Comparison of ENCODE assay signal across 8 cellular contexts in the genomic region with DNA sequence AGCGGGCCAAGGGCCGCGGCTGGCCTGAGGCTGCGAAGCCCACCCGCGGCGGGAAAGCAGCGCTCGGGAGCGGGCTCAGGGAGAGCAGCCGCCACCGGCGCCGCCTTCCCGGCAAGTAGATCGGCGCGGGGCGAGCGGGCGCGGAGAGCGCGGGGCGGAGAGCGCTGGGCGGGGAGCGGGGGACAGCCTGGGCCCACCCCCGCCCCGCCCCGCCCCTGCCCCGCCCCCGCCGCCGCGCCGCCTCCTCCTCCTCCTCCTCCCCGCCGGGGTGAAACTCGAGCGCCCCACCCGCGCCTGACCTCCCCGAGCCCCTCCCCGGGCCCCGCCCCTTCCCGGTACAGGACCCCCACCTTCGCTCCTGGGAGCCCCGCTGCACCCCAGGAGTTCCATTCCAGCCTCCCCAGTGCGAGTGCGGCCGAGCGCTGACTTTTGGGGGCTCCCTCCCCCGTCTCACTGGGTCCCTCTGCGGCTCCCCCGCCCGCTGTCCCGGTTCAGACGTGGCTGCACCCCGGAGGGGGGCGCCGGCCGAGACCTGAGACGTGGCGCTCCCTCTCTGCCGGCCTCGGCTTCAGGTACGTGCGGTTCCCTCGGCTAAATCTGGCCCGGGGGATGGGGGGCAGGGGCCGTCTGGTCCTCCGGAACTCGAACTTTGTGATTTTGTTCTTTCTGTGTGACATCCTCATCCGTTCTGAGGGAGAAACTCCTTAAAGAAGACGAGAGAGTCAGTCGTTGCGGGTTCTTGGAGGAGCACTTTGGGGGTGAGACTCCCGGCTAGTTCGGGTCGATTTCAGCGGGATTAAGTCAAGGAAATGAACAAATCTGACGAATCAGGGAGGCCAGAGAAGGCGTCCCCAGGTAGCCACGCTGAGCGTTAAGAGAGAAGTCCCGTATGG. TPM values are rescaled to one million over a fixed set of nuclear protein-coding genes. Genes with fewer than 3 reads are reported as not detected.
DNase-seq lines count a peak whose midpoint lies in the region; ATAC-seq, FAIRE-seq and TF ChIP-seq lines count a peak whose summit lies in the region.

Gene SEMA5A, minus strand, starts transcription at position 117 of the 893 bp plus-strand sequence. CDS start 166,129 bp downstream, outside the sequence.

- TF ChIP-seq CTCF in A549 (IDR thresholded peaks at IDR 0.05): no peak
- no peak for TF ChIP-seq CTCF in left lung (IDR thresholded peaks at IDR 0.05)
- TF ChIP-seq CTCF in stomach (IDR thresholded peaks at IDR 0.05): no peak
- TF ChIP-seq CTCF in Calu3 (IDR thresholded peaks at IDR 0.05; ENCODE audit: unreplicated experiment): no peak

- peak; percentile 27 to 54; a peak in 4 of 6 replicates for ATAC-seq in A549
- peak; percentile 62 to 78 (median 68) for ATAC-seq in T-cell (replicated peaks in 1 of 4)
- ATAC-seq in left lung: peak; percentile 83
- no peak for ATAC-seq in HG03439 (IDR thresholded peaks at IDR 0.05; ENCODE audit: unreplicated experiment)

- POLR2A ChIA-PET in A549 (lab: Yijun Ruan, JAX): no interaction called here
- POLR2A ChIA-PET in T-cell (lab: Charles Lee): no interaction called here

- DNase-seq in A549 (ENCODE audit: low read depth in 1 of 2, low spot score in 1 of 2) (no peak), T-cell (peak in 12 of 34 experiments; percentile 3 to 26 (median 12)), ecto neural progenitor cell (ENCODE audit: low spot score) (peak; percentile 85), left lung (peak; percentile 87 to 89), stomach (peak; percentile 72), Calu3 (no peak)

- no TSS peak for BruUV-seq in Calu3 (replicated peaks; lab: Mats Ljungman, UMichigan)

- H3K27me3 Mint-ChIP-seq in T-cell: peaks cover 26 to 27% of the 10 kb centered on the region in 2 donors
- H3K27me3 Mint-ChIP-seq in Calu3 (ENCODE audit: unreplicated experiment): peaks cover 10% of the 10 kb centered on the region

- TF ChIP-seq POLR2A in A549 (IDR thresholded peaks at IDR 0.05; ENCODE audit: low read length) (no peak), GM18951 (IDR thresholded peaks at IDR 0.05; ENCODE audit: extremely low read depth, insufficient read depth, insufficient read length) (peak; percentile 17), stomach (IDR thresholded peaks at IDR 0.05) (no peak)

- no peak for TF ChIP-seq RAD21 in A549 (conservative IDR thresholded peaks at IDR 0.05 in 1 of 2, IDR thresholded peaks at IDR 0.05 in 1 of 2)

- in situ Hi-C loops in GM18951 (cut with MboI; ENCODE audit: low sequenced_read_pairs, unreplicated experiment): no loop called here

- H3K4me2 ChIP-seq in A549: peak within 1 kb of the TSS; percentile 87

- intact Hi-C loops in left lung (cut with DNase I) (no loop called here), stomach (cut with DNase I; ENCODE audit: low total_unique reads) (no loop called here), Calu3 (cut with micrococcal nuclease; ENCODE audit: unreplicated experiment) (no loop called here)

- H3K4me1 Mint-ChIP-seq in T-cell: peaks cover 0 to 9% (median 8%) of the 10 kb centered on the region in 3 donors
- H3K4me1 Mint-ChIP-seq in Calu3 (ENCODE audit: low read depth, unreplicated experiment): no peaks in the 10 kb centered on the region

- peak within 1 kb of the TSS in 1 of 2 experiments; percentile 5; a peak in 1 of 6 replicates for H3K27ac ChIP-seq in A549
- peak within 1 kb of the TSS; percentile 80 to 89 for H3K27ac ChIP-seq in left lung
- peak within 1 kb of the TSS; percentile 73 to 88 (median 79) for H3K27ac ChIP-seq in stomach

- peak within 1 kb of the TSS; percentile 60 to 75 (median 67) for H3K4me3 Mint-ChIP-seq in T-cell
- no peak within 1 kb of the TSS for H3K4me3 Mint-ChIP-seq in Calu3 (ENCODE audit: low read depth, unreplicated experiment)

- CTCF ChIA-PET in A549 (lab: Yijun Ruan, JAX) (interaction anchor here (2.5 kb wide), 1 partner anchor 12 kb away, joined by 27 read pairs; no protein-coding TSS in a partner anchor), T-cell (lab: Charles Lee) (no interaction called here), Calu3 (lab: Charles Lee) (no interaction called here)

- H3K27ac Mint-ChIP-seq in T-cell (peak within 1 kb of the TSS; percentile 12 to 45), Calu3 (ENCODE audit: unreplicated experiment) (no peak within 1 kb of the TSS)

- H3K27me3 ChIP-seq in left lung (peaks cover 5 to 60% of the 10 kb centered on the region in 2 donors), stomach (peaks cover 0 to 32% (median 16%) of the 10 kb centered on the region in 3 donors)

- H3K36me3 ChIP-seq in left lung (peaks cover 0 to 13% of the 10 kb centered on the region in 2 donors), stomach (peaks cover 4 to 22% (median 17%) of the 10 kb centered on the region in 4 donors)

- H3K4me3 ChIP-seq in A549 (peak within 1 kb of the TSS; percentile 47), left lung (peak within 1 kb of the TSS; percentile 55 to 68), stomach (peak within 1 kb of the TSS; percentile 68 to 83 (median 72))

- H3K36me3 Mint-ChIP-seq in T-cell (no peaks in the 10 kb centered on the region), Calu3 (ENCODE audit: insufficient read depth, unreplicated experiment) (no peaks in the 10 kb centered on the region)

- TF ChIP-seq EP300 in A549 (IDR thresholded peaks at IDR 0.05) (no peak), stomach (IDR thresholded peaks at IDR 0.05) (no peak)

- no peak for FAIRE-seq in A549 (lab: Jason Lieb, UNC)

- H3K9me3 ChIP-seq in A549 (no peaks in the 10 kb centered on the region; the same call in 2 of the 3 replicates), left lung (no peaks in the 10 kb centered on the region), stomach (no peaks in the 10 kb centered on the region)

- WGBS in A549 (ENCODE audit: missing lambda C conversion rate): 47% methylated on average over 29 of the region's 87 CpGs
- 2 to 3% (median 3%) methylated on average over 20 to 71 of the region's 87 CpGs for WGBS in stomach, 5 donors

- peaks cover 15% of the 10 kb centered on the region for H3K4me1 ChIP-seq in A549
- H3K4me1 ChIP-seq in left lung: peaks cover 0 to 5% of the 10 kb centered on the region in 2 donors
- H3K4me1 ChIP-seq in stomach: peaks cover 12 to 38% (median 28%) of the 10 kb centered on the region in 4 donors

- H3K9me3 Mint-ChIP-seq in T-cell (peaks cover 0 to 4% (median 0%) of the 10 kb centered on the region in 3 donors), Calu3 (ENCODE audit: low read depth, unreplicated experiment) (no peaks in the 10 kb centered on the region)

TF ChIP-seq in A549, 52 proteins besides CTCF, POLR2A, EP300 and RAD21:
- TF ChIP-seq MAFK (IDR thresholded peaks at IDR 0.05; ENCODE audit: partially characterized antibody) (no peak), ESRRA (IDR thresholded peaks at IDR 0.05; ENCODE audit: borderline replicate concordance, low read length) (no peak), HEYL (CRISPR knock-in tag; IDR thresholded peaks at IDR 0.05) (no peak), KDM5A (IDR thresholded peaks at IDR 0.05) (no peak), TP53 (CRISPR knock-in tag; IDR thresholded peaks at IDR 0.05) (no peak)

RNA-seq across cellular contexts. Expression of gene SEMA5A, which starts in this region (rescaled TPM):
- polyA plus RNA-seq in A549 (2011; rRNA removed): under 0.01 TPM in 1 of 2 replicates, not detected in the other
- polyA plus RNA-seq in A549 (2012; cell fraction: cytosol; rRNA removed): not detected in 2 replicates
- under 0.01 TPM in 1 of 2 replicates, not detected in the other for polyA plus RNA-seq in A549 (2012; cell fraction: nucleus; rRNA removed)
- polyA plus RNA-seq in A549 (2017; fragmentation: RNase III; extraction: RNeasy Plus Mini Kit Qiagen cat#74134 plus additional on column Dnase treatment): not detected in 3 replicates
- polyA minus RNA-seq in A549 (2011; rRNA and poly(A)+ RNA removed): 0.04 and 0.05 TPM in 2 replicates
- 1 to 10 TPM in 4 of 5 donors, under 1 TPM in 1; 0.60 to 5.1 (median 1.5) TPM for total RNA-seq in T-cell
- 10 to 100 TPM; 18.2 to 29.5 TPM for total RNA-seq in left lung
- 10 to 100 TPM in 3 of 5 donors, 1 to 10 TPM in 2; 1.2 to 26.4 (median 10.3) TPM for total RNA-seq in stomach
- polyA plus RNA-seq in stomach: under 1 TPM; 0.62 to 0.78 (median 0.76) TPM
- total RNA-seq in Calu3 (2022): 0.52 and 0.93 TPM in 2 replicates

Comparison
In these comparisons a context has a peak if more than half of its experiments do, and no peak if none do; other contexts are left out.
1. Peak in ATAC-seq, H3K4me3 ChIP-seq and H3K4me2 ChIP-seq in A549; RNA of the gene not detected or under 1 TPM.
2. DNase-seq: peak in ecto neural progenitor cell (single experiment), left lung (2 of 2) and stomach (single experiment); none in A549 (0 of 2) and Calu3 (single experiment).
3. Peak in every context shown above with its lines, with median percentiles within 50 percentile points of each other: H3K4me3 ChIP-seq.